In the genomic region with DNA sequence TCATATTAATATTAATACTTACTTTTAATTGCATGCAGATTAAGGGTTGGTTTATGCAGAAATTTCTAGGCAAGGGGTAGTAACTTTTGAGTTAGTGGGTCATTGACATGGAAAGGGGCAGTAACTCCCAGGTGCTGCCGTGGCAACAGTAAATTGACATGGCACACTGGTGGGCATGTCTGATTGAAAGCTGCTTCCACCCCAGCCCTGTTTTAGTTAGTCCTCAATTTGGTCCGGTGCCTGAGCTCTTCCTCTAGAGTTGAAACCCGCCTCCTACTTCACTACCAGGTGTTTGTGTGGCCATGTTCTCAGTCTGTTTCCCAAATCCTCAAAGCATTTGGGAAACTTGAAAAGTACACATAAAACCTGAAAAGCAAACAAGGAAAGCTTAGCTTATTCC, we compare ENCODE assay signal across 33 cellular contexts. TPM values are rescaled to one million over a fixed set of nuclear protein-coding genes. Genes with fewer than 3 reads are reported as not detected.
"Had no signal": no experiment of that assay in that cellular context is flagged by ENCODE, and none has a peak within 500 bp of the region (broad histone marks: within the 10 kb centered on the region; RNA-seq: fewer than 3 reads in every experiment).

No MANE protein-coding gene starts in this region.

- ATAC-seq: activated naive CD4-positive, alpha-beta T cell treated with anti-CD3 and anti-CD28 coated beads, Interleukin-2, amount 50 U/mL, for 72 hours; activated naive CD8-positive, alpha-beta T cell treated with anti-CD3 and anti-CD28 coated beads, Interleukin-2, amount 50 U/mL, for 24 hours; activated T-cell treated with anti-CD3 and anti-CD28 coated beads, Interleukin-2, amount 50 U/mL, for 4 hours; activated T-cell treated with anti-CD3 and anti-CD28 coated beads, Interleukin-2, amount 50 U/mL, for 72 hours; activated T-helper 17 cell treated with anti-CD3 and anti-CD28 coated beads, Interleukin-2, amount 50 U/mL, for 72 hours; body of pancreas had no signal

- H3K27ac ChIP-seq: adrenal gland, ascending aorta, body of pancreas, brain microvascular endothelial cell, breast epithelium, cardiac muscle cell had no signal

- H3K27me3 ChIP-seq: ascending aorta, body of pancreas, brain microvascular endothelial cell, cardiac muscle cell had no signal

- DNase-seq: activated effector memory CD4-positive, alpha-beta T cell treated with anti-CD3 and anti-CD28 coated beads, Interleukin-2, amount 50 U/mL, for 16 hours; activated effector memory CD4-positive, alpha-beta T cell treated with Interleukin-2 at 50 U/mL for 16 hours; activated gamma-delta T cell; activated gamma-delta T cell treated with Interleukin-2 at 50 U/mL for 16 hours; activated naive CD4-positive, alpha-beta T cell; activated naive CD4-positive, alpha-beta T cell treated with anti-CD3 and anti-CD28 coated beads for 36 hours; activated naive CD4-positive, alpha-beta T cell treated with anti-CD3 and anti-CD28 coated beads, Interleukin-2, amount 10 ng/mL, durations not matched to agents 7 days and 5 days; activated naive CD4-positive, alpha-beta T cell treated with anti-CD3 and anti-CD28 coated beads, Interleukin-2, amount 50 U/mL, for 16 hours; activated naive CD4-positive, alpha-beta T cell treated with Interleukin-2 at 50 U/mL for 16 hours; activated naive CD8-positive, alpha-beta T cell treated with anti-CD3 and anti-CD28 coated beads for 36 hours; activated naive CD8-positive, alpha-beta T cell treated with anti-CD3 and anti-CD28 coated beads, Interleukin-2, amount 10 ng/mL, durations not matched to agents 7 days and 5 days; activated naive CD8-positive, alpha-beta T cell treated with anti-CD3 and anti-CD28 coated beads, Interleukin-2, amount 50 U/mL, for 24 hours; activated T-cell treated with anti-CD3 and anti-CD28 coated beads, Interleukin-2, amount 50 U/mL, for 1 hour; activated T-cell treated with anti-CD3 and anti-CD28 coated beads, Interleukin-2, amount 50 U/mL, for 24 hours; activated T-cell treated with anti-CD3 and anti-CD28 coated beads, Interleukin-2, amount 50 U/mL, for 4 hours; activated T-cell treated with anti-CD3 and anti-CD28 coated beads, Interleukin-2, amount 50 U/mL, for 48 hours; activated T-cell treated with anti-CD3 and anti-CD28 coated beads, Interleukin-2, amount 50 U/mL, for 72 hours; adrenal gland; amniotic stem cell; amygdala; anterior cingulate cortex; aorta; body of pancreas; brain microvascular endothelial cell; caudate nucleus; central memory CD4-positive, alpha-beta T cell had no signal

- H3K4me1 ChIP-seq: adrenal gland, ascending aorta, body of pancreas, breast epithelium had no signal

- H3K36me3 ChIP-seq: adrenal gland, ascending aorta, brain microvascular endothelial cell, breast epithelium, cardiac muscle cell had no signal

- FAIRE-seq: astrocyte had no signal

- H3K9me3 ChIP-seq: adrenal gland, ascending aorta, body of pancreas, breast epithelium had no signal

- H3K4me3 ChIP-seq: adrenal gland, ascending aorta, body of pancreas, breast epithelium, cardiac muscle cell had no signal

RNA-seq across cellular contexts. Expression of a gene that starts 18.4 kb away (rescaled TPM):
- total RNA-seq: ascending aorta, chondrocyte had no signal

RNA-seq across cellular contexts. Expression of a gene that starts 52.1 kb away (rescaled TPM):
- total RNA-seq: ascending aorta, chondrocyte had no signal
